In genomic region chr1:111559736-111560279, GRCh38 we compare ENCODE assay signal across 17 cellular contexts. TPM values are rescaled to one million over a fixed set of nuclear protein-coding genes. Genes with fewer than 3 reads are reported as not detected.
DNase-seq lines count a peak whose midpoint lies in the region; FAIRE-seq and TF ChIP-seq lines count a peak whose summit lies in the region.
"Had no signal": no experiment of that assay in that cellular context is flagged by ENCODE, and none has a peak within 500 bp of the region (broad histone marks: within the 10 kb centered on the region; RNA-seq: fewer than 3 reads in every experiment).

No MANE protein-coding gene starts in this region.

- H3K27ac Mint-ChIP-seq in HFFc6, result peak overlapping the region; percentile 77
- H3K27ac Mint-ChIP-seq: IgD-negative memory B cell; stimulated activated naive CD8-positive, alpha-beta T cell treated with anti-CD3 and anti-CD28 coated beads, Interleukin-15, Interleukin-2, amounts not matched to agents 100 ng/mL and 50 ng/mL, for 24 hours had no signal

- no peak for FAIRE-seq in small intestine (lab: Jason Lieb, UNC)
- FAIRE-seq: frontal cortex had no signal

- peak; percentile 72 for DNase-seq in HFFc6
- DNase-seq in amniotic epithelial cell (ENCODE audit: low read depth), result peak; percentile 73
- peak; percentile 21 for DNase-seq in glomerular visceral epithelial cell (ENCODE audit: extremely low spot score)
- DNase-seq in small intestine, result peak; percentile 24
- no peak for DNase-seq in coronary artery (ENCODE audit: low spot score)
- DNase-seq in activated CD8-positive, alpha-beta memory T cell treated with anti-CD3 and anti-CD28 coated beads, Interleukin-2, amount 50 U/mL, for 48 hours, result no peak
- DNase-seq in inferior parietal cortex (ENCODE audit: extremely low spot score), result no peak
- DNase-seq: activated T-cell treated with anti-CD3 and anti-CD28 coated beads, Interleukin-2, amount 50 U/mL, for 4 hours; amygdala; GOT3; midbrain; NCI-H1092; SIG-M5 had no signal

- TF ChIP-seq CTCF in HFFc6 (IDR thresholded peaks at IDR 0.05) (no peak), coronary artery (IDR thresholded peaks at IDR 0.05) (no peak)

- peaks cover 53% of the 10 kb centered on the region for H3K4me1 Mint-ChIP-seq in HFFc6 (ENCODE audit: low read depth)

- H3K36me3 Mint-ChIP-seq in HFFc6 (ENCODE audit: low read depth), result no peaks in the 10 kb centered on the region
- H3K36me3 Mint-ChIP-seq: IgD-negative memory B cell had no signal

- no peaks in the 10 kb centered on the region for H3K27me3 ChIP-seq in small intestine (ENCODE audit: control insufficient read depth in 2 of 2, insufficient read depth in 2 of 2, low read length in 2 of 2)

- H3K9me3 ChIP-seq in small intestine (ENCODE audit: control insufficient read depth, low read depth), result no peaks in the 10 kb centered on the region

- H3K27ac ChIP-seq in small intestine (ENCODE audit: low read depth in 1 of 2, low read length in 1 of 2), result no peak overlapping the region
- H3K27ac ChIP-seq in coronary artery, result no peak overlapping the region
- H3K27ac ChIP-seq: C4-2B had no signal

- H3K9me3 Mint-ChIP-seq in HFFc6, result no peaks in the 10 kb centered on the region
- H3K9me3 Mint-ChIP-seq: activated T-cell treated with anti-CD3 and anti-CD28 coated beads, Interleukin-2, amount 50 U/mL, for 4 hours; IgD-negative memory B cell; stimulated activated naive CD8-positive, alpha-beta T cell treated with anti-CD3 and anti-CD28 coated beads, Interleukin-15, Interleukin-2, amounts not matched to agents 100 ng/mL and 50 ng/mL, for 24 hours had no signal

- peak overlapping the region; percentile 35 for H3K4me3 Mint-ChIP-seq in HFFc6
- H3K4me3 Mint-ChIP-seq: activated T-cell treated with anti-CD3 and anti-CD28 coated beads, Interleukin-2, amount 50 U/mL, for 4 hours; IgD-negative memory B cell; stimulated activated naive CD8-positive, alpha-beta T cell treated with anti-CD3 and anti-CD28 coated beads, Interleukin-15, Interleukin-2, amounts not matched to agents 100 ng/mL and 50 ng/mL, for 24 hours had no signal

- H3K4me3 ChIP-seq in small intestine (ENCODE audit: low read depth in 1 of 2, low read length in 2 of 2), result no peak overlapping the region
- no peak overlapping the region for H3K4me3 ChIP-seq in coronary artery

- no peaks in the 10 kb centered on the region for H3K36me3 ChIP-seq in small intestine (ENCODE audit: control insufficient read depth in 2 of 2, insufficient read depth in 2 of 2, low read length in 2 of 2)

- H3K4me1 ChIP-seq in small intestine (ENCODE audit: control insufficient read depth in 2 of 2, insufficient read depth in 1 of 2, low read depth in 1 of 2, low read length in 1 of 2), result no peaks in the 10 kb centered on the region

- 15 to 54% (median 33%) methylated on average over 3 of the region's 3 CpGs for WGBS in small intestine, 3 donors

- peaks cover 1% of the 10 kb centered on the region; the same call in 1 of the 2 replicates for H3K27me3 Mint-ChIP-seq in HFFc6 (ENCODE audit: insufficient read depth)
- H3K27me3 Mint-ChIP-seq: IgD-negative memory B cell; stimulated activated naive CD8-positive, alpha-beta T cell treated with anti-CD3 and anti-CD28 coated beads, Interleukin-15, Interleukin-2, amounts not matched to agents 100 ng/mL and 50 ng/mL, for 24 hours had no signal

RNA-seq across cellular contexts. Expression of gene ADORA3, which starts 56.4 kb away (rescaled TPM):
- total RNA-seq in HFFc6 (2021; fragmentation: NEBNext Ultra II Directional; extraction: Animal tissue kit (Norgen Biotek cat#: 25700)), result not detected
- polyA plus RNA-seq in small intestine, result 1 to 10 TPM; 2.5 to 4.6 (median 4.4) TPM
- total RNA-seq: activated T-cell treated with anti-CD3 and anti-CD28 coated beads, Interleukin-2, amount 50 U/mL, for 4 hours had no signal

RNA-seq across cellular contexts. Expression of gene TMIGD3, which starts 56.4 kb away (rescaled TPM):
- not detected for total RNA-seq in HFFc6 (2021; fragmentation: NEBNext Ultra II Directional; extraction: Animal tissue kit (Norgen Biotek cat#: 25700))
- polyA plus RNA-seq in small intestine, result 1 to 10 TPM; 2.0 to 6.2 (median 2.7) TPM
- total RNA-seq: activated T-cell treated with anti-CD3 and anti-CD28 coated beads, Interleukin-2, amount 50 U/mL, for 4 hours had no signal
- polyA plus RNA-seq: IgD-negative memory B cell had no signal

RNA-seq across cellular contexts. Expression of gene RAP1A, which starts 59.8 kb away (rescaled TPM):
- total RNA-seq in HFFc6 (2021; fragmentation: NEBNext Ultra II Directional; extraction: Animal tissue kit (Norgen Biotek cat#: 25700)), result 10 to 100 TPM; 75.7 to 82.9 (median 80.3) TPM
- 100 to 1,000 TPM in 1 of 3 donors, 10 to 100 TPM in 2; 75.4 to 150 (median 92.1) TPM for polyA plus RNA-seq in small intestine

Comparison
In these comparisons a context has a peak if more than half of its experiments do, and no peak if none do; other contexts are left out.
1. DNase-seq: peak in HFFc6 (single experiment), amniotic epithelial cell (single experiment), glomerular visceral epithelial cell (single experiment) and small intestine (single experiment); none in coronary artery (single experiment), activated CD8-positive, alpha-beta memory T cell treated with anti-CD3 and anti-CD28 coated beads, Interleukin-2, amount 50 U/mL, for 48 hours (single experiment) and inferior parietal cortex (single experiment).